Comparison of ENCODE assay signal across 11 cellular contexts in genomic region chrX:50941638-50942037, GRCh38. TPM values are rescaled to one million over a fixed set of nuclear protein-coding genes. Genes with fewer than 3 reads are reported as not detected.
DNase-seq lines count a peak whose midpoint lies in the region; ATAC-seq, FAIRE-seq and TF ChIP-seq lines count a peak whose summit lies in the region.
"Had no signal": no experiment of that assay in that cellular context is flagged by ENCODE, and none has a peak within 500 bp of the region (broad histone marks: within the 10 kb centered on the region; RNA-seq: fewer than 3 reads in every experiment).

No MANE protein-coding gene starts in this region.

- H3K27ac Mint-ChIP-seq in activated CD4-positive, alpha-beta T cell treated with anti-CD3 and anti-CD28 coated beads, Interleukin-2, amount 10 ng/mL, durations not matched to agents 24 days and 14 days: no peak overlapping the region
- H3K27ac Mint-ChIP-seq: T-cell had no signal

- TF ChIP-seq CTCF in GM20000 (IDR thresholded peaks at IDR 0.05; ENCODE audit: extremely low read depth, missing control alignments) (peak; percentile 17), keratinocyte (optimal IDR thresholded peaks at IDR 0.05 in 1 of 3, IDR thresholded peaks at IDR 0.05 in 1 of 3, conservative IDR thresholded peaks at IDR 0.05 in 1 of 3; ENCODE audit: extremely low read depth in 1 of 3, insufficient read depth in 2 of 3, low read length in 3 of 3) (peak; percentile 33 to 69 (median 60))

- no peak overlapping the region for H3K4me3 ChIP-seq in keratinocyte (ENCODE audit: control insufficient read depth in 2 of 3, extremely low read depth in 1 of 3, insufficient read depth in 2 of 3, low read depth in 1 of 3, low read length in 3 of 3)

- H2AFZ ChIP-seq in keratinocyte (ENCODE audit: control insufficient read depth, low read length): no peak overlapping the region

- no peaks in the 10 kb centered on the region for H3K27me3 ChIP-seq in keratinocyte (ENCODE audit: control insufficient read depth, extremely low read depth, insufficient read depth, low read length)

- no peaks in the 10 kb centered on the region for H3K36me3 ChIP-seq in keratinocyte (ENCODE audit: control insufficient read depth in 2 of 2, extremely low read depth in 1 of 2, insufficient read depth in 2 of 2, low read length in 2 of 2)

- H3K9me3 ChIP-seq in keratinocyte (ENCODE audit: control insufficient read depth, low read depth, low read length): no peaks in the 10 kb centered on the region

- no peaks in the 10 kb centered on the region for H4K20me1 ChIP-seq in keratinocyte (ENCODE audit: control insufficient read depth, extremely low read depth, insufficient read depth, low read length)

- H3K4me1 Mint-ChIP-seq in activated CD4-positive, alpha-beta T cell treated with anti-CD3 and anti-CD28 coated beads, Interleukin-2, amount 10 ng/mL, durations not matched to agents 24 days and 14 days: peaks cover 2% of the 10 kb centered on the region
- H3K4me1 Mint-ChIP-seq: T-cell had no signal

- dilution Hi-C loops in keratinocyte (cut with MboI; ENCODE audit: extremely low pct_ligation_motif_present, low sequenced_read_pairs): no loop called here

- H3K9me1 ChIP-seq in keratinocyte (ENCODE audit: control insufficient read depth, extremely low read depth, insufficient read depth, low read length): no peaks in the 10 kb centered on the region

- peaks cover 3% of the 10 kb centered on the region for H3K27me3 Mint-ChIP-seq in activated CD4-positive, alpha-beta T cell treated with anti-CD3 and anti-CD28 coated beads, Interleukin-2, amount 10 ng/mL, durations not matched to agents 24 days and 14 days

- H3K79me2 ChIP-seq in keratinocyte (ENCODE audit: control insufficient read depth, insufficient read depth, low read length): no peaks in the 10 kb centered on the region

- no peak overlapping the region for H3K4me2 ChIP-seq in keratinocyte (ENCODE audit: control insufficient read depth, extremely low read depth, insufficient read depth, low read depth, low read length)

- no peak overlapping the region for H3K27ac ChIP-seq in keratinocyte (ENCODE audit: control insufficient read depth, insufficient read depth, low read length)

- H3K9ac ChIP-seq in keratinocyte (ENCODE audit: control insufficient read depth, extremely low read depth, insufficient read depth, low read length): no peak overlapping the region

- H3K4me1 ChIP-seq in keratinocyte (ENCODE audit: control insufficient read depth, extremely low read depth, insufficient read depth, low read length): no peaks in the 10 kb centered on the region

- H3K36me3 Mint-ChIP-seq in activated CD4-positive, alpha-beta T cell treated with anti-CD3 and anti-CD28 coated beads, Interleukin-2, amount 10 ng/mL, durations not matched to agents 24 days and 14 days (ENCODE audit: low read depth): no peaks in the 10 kb centered on the region
- H3K36me3 Mint-ChIP-seq: T-cell had no signal

- intact Hi-C loops in activated CD4-positive, alpha-beta T cell treated with anti-CD3 and anti-CD28 coated beads, Interleukin-2, amount 10 ng/mL, durations not matched to agents 24 days and 14 days (cut with micrococcal nuclease): no loop called here

- no peak for FAIRE-seq in keratinocyte (lab: Jason Lieb, UNC)

- ATAC-seq in HG03159 (IDR thresholded peaks at IDR 0.05; ENCODE audit: unreplicated experiment) (no peak), HG03196 (IDR thresholded peaks at IDR 0.05; ENCODE audit: unreplicated experiment) (no peak)
- ATAC-seq: T-cell had no signal

- no peaks in the 10 kb centered on the region for H3K9me3 Mint-ChIP-seq in activated CD4-positive, alpha-beta T cell treated with anti-CD3 and anti-CD28 coated beads, Interleukin-2, amount 10 ng/mL, durations not matched to agents 24 days and 14 days
- H3K9me3 Mint-ChIP-seq: T-cell had no signal

- no peak overlapping the region for H3K4me3 Mint-ChIP-seq in activated CD4-positive, alpha-beta T cell treated with anti-CD3 and anti-CD28 coated beads, Interleukin-2, amount 10 ng/mL, durations not matched to agents 24 days and 14 days
- H3K4me3 Mint-ChIP-seq: T-cell had no signal

- DNase-seq in AG20443 (ENCODE audit: low spot score) (peak; percentile 5), GM20000 (ENCODE audit: low spot score) (no peak), keratinocyte (ENCODE audit: low read depth, low spot score) (no peak), T1000 (lab: John Stamatoyannopoulos, UW) (no peak), ureter (ENCODE audit: low spot score) (no peak)
- DNase-seq in activated CD4-positive, alpha-beta T cell treated with anti-CD3 and anti-CD28 coated beads, Interleukin-2, amount 10 ng/mL, durations not matched to agents 24 days and 14 days: peak; percentile 50
- DNase-seq: NCI-H1436 treated with DMSO at 0.1 percent for 48 hours had no signal

RNA-seq across cellular contexts. Expression of gene BMP15, which starts 31.1 kb away (rescaled TPM):
- not detected in 2 replicates for total RNA-seq in activated CD4-positive, alpha-beta T cell treated with anti-CD3 and anti-CD28 coated beads, Interleukin-2, amount 10 ng/mL, durations not matched to agents 24 days and 14 days
- not detected in 3 replicates for polyA plus RNA-seq in keratinocyte
- not detected for polyA plus RNA-seq in keratinocyte (2011; ENCODE audit: low read depth)
- polyA plus RNA-seq in keratinocyte (2011; cell fraction: cytosol; rRNA removed): not detected in 2 replicates
- not detected in 2 replicates for polyA plus RNA-seq in keratinocyte (2011; cell fraction: nucleus; rRNA removed)
- polyA plus RNA-seq in keratinocyte (2012; ENCODE audit: low replicate concordance): not detected in 2 replicates
- polyA minus RNA-seq in keratinocyte: not detected in 3 replicates
- polyA minus RNA-seq in keratinocyte (2011; cell fraction: cytosol; rRNA and poly(A)+ RNA removed): not detected
- not detected in 2 replicates for polyA minus RNA-seq in keratinocyte (2011; cell fraction: nucleus; rRNA and poly(A)+ RNA removed)
- not detected for total RNA-seq in ureter
- total RNA-seq: omental fat pad, T-cell had no signal

Comparison
In these comparisons a context has a peak if more than half of its experiments do, and no peak if none do; other contexts are left out.
1. DNase-seq: peak in AG20443 (single experiment) and activated CD4-positive, alpha-beta T cell treated with anti-CD3 and anti-CD28 coated beads, Interleukin-2, amount 10 ng/mL, durations not matched to agents 24 days and 14 days (single experiment); none in GM20000 (single experiment), keratinocyte (single experiment), T1000 (single experiment) and ureter (single experiment).